Comparison of ENCODE assay signal across 9 cellular contexts in genomic region chr19:1618157-1619093, GRCh38. TPM values are rescaled to one million over a fixed set of nuclear protein-coding genes. Genes with fewer than 3 reads are reported as not detected.
DNase-seq lines count a peak whose midpoint lies in the region; ATAC-seq lines count a peak whose summit lies in the region.
"Had no signal": no experiment of that assay in that cellular context is flagged by ENCODE, and none has a peak within 500 bp of the region (broad histone marks: within the 10 kb centered on the region; RNA-seq: fewer than 3 reads in every experiment).

No MANE protein-coding gene starts in this region.

- peaks cover 18% of the 10 kb centered on the region for H3K36me3 ChIP-seq in Karpas-422 (ENCODE audit: insufficient read depth, low read length)

- no peak overlapping the region for H2AFZ ChIP-seq in Karpas-422 (ENCODE audit: low read length)

- no peak for ATAC-seq in GM19023 (IDR thresholded peaks at IDR 0.05; ENCODE audit: unreplicated experiment)
- ATAC-seq in HG02852 (IDR thresholded peaks at IDR 0.05; ENCODE audit: unreplicated experiment), result no peak

- no peaks in the 10 kb centered on the region for H3K9me2 ChIP-seq in Karpas-422 (replicated peaks; ENCODE audit: insufficient read depth, low read length)

- H3K27me3 Mint-ChIP-seq in activated naive CD8-positive, alpha-beta T cell, result no peaks in the 10 kb centered on the region
- H3K27me3 Mint-ChIP-seq: natural killer cell treated with Interleukin-12 subunit alpha and Interleukin-12 subunit beta and Interleukin-15 and Interleukin-18, amount 100 ng/mL, for 72 hours had no signal

- no peaks in the 10 kb centered on the region for H3K27me3 ChIP-seq in Karpas-422 (ENCODE audit: low read length)

- peaks cover 25% of the 10 kb centered on the region for H3K4me1 Mint-ChIP-seq in activated naive CD8-positive, alpha-beta T cell (ENCODE audit: low read depth)

- no peak overlapping the region for H3K4me3 ChIP-seq in Karpas-422 (ENCODE audit: low read length)

- peak overlapping the region; percentile 44; the same call in 1 of the 2 replicates for H3K9ac ChIP-seq in Karpas-422 (ENCODE audit: low read length)

- peaks cover 22% of the 10 kb centered on the region for H4K20me1 ChIP-seq in Karpas-422 (ENCODE audit: insufficient read depth, low read depth, low read length)

- H3K27ac Mint-ChIP-seq in activated naive CD8-positive, alpha-beta T cell, result peak overlapping the region; percentile 61
- H3K27ac Mint-ChIP-seq: natural killer cell treated with Interleukin-12 subunit alpha and Interleukin-12 subunit beta and Interleukin-15 and Interleukin-18, amount 100 ng/mL, for 72 hours had no signal

- H3K9me3 ChIP-seq in Karpas-422 (ENCODE audit: low read length), result no peaks in the 10 kb centered on the region

- H3K9me3 Mint-ChIP-seq in activated naive CD8-positive, alpha-beta T cell (ENCODE audit: low read depth), result no peaks in the 10 kb centered on the region
- H3K9me3 Mint-ChIP-seq: natural killer cell treated with Interleukin-12 subunit alpha and Interleukin-12 subunit beta and Interleukin-15 and Interleukin-18, amount 100 ng/mL, for 72 hours had no signal

- H3K4me3 Mint-ChIP-seq in activated naive CD8-positive, alpha-beta T cell, result no peak overlapping the region
- H3K4me3 Mint-ChIP-seq: natural killer cell treated with Interleukin-12 subunit alpha and Interleukin-12 subunit beta and Interleukin-15 and Interleukin-18, amount 100 ng/mL, for 72 hours had no signal

- H3K36me3 Mint-ChIP-seq in activated naive CD8-positive, alpha-beta T cell, result peaks cover 5% of the 10 kb centered on the region
- H3K36me3 Mint-ChIP-seq: natural killer cell treated with Interleukin-12 subunit alpha and Interleukin-12 subunit beta and Interleukin-15 and Interleukin-18, amount 100 ng/mL, for 72 hours had no signal

- peak; percentile 60 for DNase-seq in GM03348 (ENCODE audit: low spot score)
- peak; percentile 81 for DNase-seq in Karpas-422
- DNase-seq in iris pigment epithelial cell (ENCODE audit: low read depth), result peak; percentile 14
- DNase-seq in dedifferentiated amniotic fluid mesenchymal stem cell (ENCODE audit: extremely low spot score), result no peak
- DNase-seq in amniotic stem cell (lab: John Stamatoyannopoulos, UW), result no peak

- H3K4me2 ChIP-seq in Karpas-422 (ENCODE audit: low read depth, low read length, poor library complexity, severe bottlenecking), result peak overlapping the region; percentile 38

- peaks cover 12% of the 10 kb centered on the region for H3K79me2 ChIP-seq in Karpas-422 (ENCODE audit: low read length)

- peaks cover 68% of the 10 kb centered on the region for H3K4me1 ChIP-seq in Karpas-422 (ENCODE audit: low read length)

- H3K27ac ChIP-seq in Karpas-422 (ENCODE audit: low read length), result peak overlapping the region; percentile 60

RNA-seq across cellular contexts. Expression of gene UQCR11, which starts 13.2 kb away (rescaled TPM):
- 106 and 170 TPM in 2 replicates for total RNA-seq in Karpas-422 (2014; rRNA removed; shearing (Covaris generic); ENCODE audit: low replicate concordance)

RNA-seq across cellular contexts. Expression of gene MBD3, which starts 25.8 kb away (rescaled TPM):
- total RNA-seq in Karpas-422 (2014; rRNA removed; shearing (Covaris generic); ENCODE audit: low replicate concordance), result 42.2 and 124 TPM in 2 replicates

RNA-seq across cellular contexts. Expression of gene TCF3, which starts 34.0 kb away (rescaled TPM):
- 91.5 and 284 TPM in 2 replicates for total RNA-seq in Karpas-422 (2014; rRNA removed; shearing (Covaris generic); ENCODE audit: low replicate concordance)

RNA-seq across cellular contexts. Expression of gene MEX3D, which starts 50.3 kb away (rescaled TPM):
- total RNA-seq in Karpas-422 (2014; rRNA removed; shearing (Covaris generic); ENCODE audit: low replicate concordance), result 5.6 and 13.5 TPM in 2 replicates

Comparison
In these comparisons a context has a peak if more than half of its experiments do, and no peak if none do; other contexts are left out.
1. DNase-seq: peak in GM03348 (single experiment), Karpas-422 (single experiment) and iris pigment epithelial cell (single experiment); none in dedifferentiated amniotic fluid mesenchymal stem cell (single experiment) and amniotic stem cell (single experiment).